17 cellular contexts compared by ENCODE assay signal in the genomic region with DNA sequence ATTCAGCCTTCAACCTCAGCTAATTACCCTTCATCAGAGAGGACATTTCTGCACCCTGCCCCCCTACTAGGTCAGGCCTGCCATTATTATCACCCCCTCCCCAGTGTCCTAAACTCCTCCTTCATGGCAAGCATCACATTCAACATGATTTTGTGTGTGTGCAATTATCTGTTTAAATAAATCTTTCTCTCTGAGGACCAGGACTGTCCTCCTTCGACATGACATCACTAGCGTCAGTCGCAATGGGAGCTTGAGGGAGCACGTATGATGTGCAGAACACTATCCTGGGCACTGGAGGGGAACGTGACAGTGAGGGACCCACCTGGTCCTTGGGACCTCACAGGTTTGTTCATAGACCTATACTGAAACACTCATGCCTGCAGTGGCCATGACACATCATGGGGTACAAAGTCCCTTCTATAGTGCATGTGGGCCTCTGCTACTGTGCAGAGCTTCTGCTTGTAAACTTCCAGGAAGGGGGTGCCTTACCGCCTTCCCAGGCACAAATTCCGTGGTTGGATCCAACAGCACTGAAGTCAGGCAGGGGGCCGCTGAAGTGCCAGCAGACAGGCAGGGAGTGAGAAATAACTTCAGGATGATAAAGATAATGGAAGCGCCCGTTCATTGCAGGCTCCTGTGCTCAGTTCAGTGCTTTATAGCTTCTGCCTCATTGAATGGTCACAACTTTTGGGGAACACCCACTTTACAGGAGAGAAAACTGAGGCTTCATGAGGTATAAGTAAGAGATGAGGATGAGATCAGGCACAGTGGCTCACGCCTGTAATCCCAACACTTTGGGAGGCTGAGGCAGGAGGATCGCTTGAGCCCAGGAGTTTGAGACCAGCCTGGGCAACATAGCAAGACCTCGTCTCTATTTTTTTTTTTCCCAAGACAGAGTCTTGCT. TPM values are rescaled to one million over a fixed set of nuclear protein-coding genes. Genes with fewer than 3 reads are reported as not detected.
DNase-seq lines count a peak whose midpoint lies in the region; ATAC-seq, FAIRE-seq and TF ChIP-seq lines count a peak whose summit lies in the region.
"Had no signal": no experiment of that assay in that cellular context is flagged by ENCODE, and none has a peak within 500 bp of the region (broad histone marks: within the 10 kb centered on the region; RNA-seq: fewer than 3 reads in every experiment).

No MANE protein-coding gene starts in this region.

- no peaks in the 10 kb centered on the region for H4K20me1 ChIP-seq in Karpas-422 (ENCODE audit: insufficient read depth, low read depth, low read length)

- H3K4me2 ChIP-seq in A549 (peak overlapping the region; percentile 99), Karpas-422 (ENCODE audit: low read depth, low read length, poor library complexity, severe bottlenecking) (no peak overlapping the region)

- H3K27me3 Mint-ChIP-seq in activated T-helper 17 cell treated with anti-CD3 and anti-CD28 coated beads, Interleukin-2, amount 50 U/mL, for 72 hours, result no peaks in the 10 kb centered on the region
- peaks cover 4% of the 10 kb centered on the region for H3K27me3 Mint-ChIP-seq in nephron (ENCODE audit: low read depth)

- ATAC-seq in A549, result no peak
- no peak for ATAC-seq in activated T-helper 17 cell treated with anti-CD3 and anti-CD28 coated beads, Interleukin-2, amount 50 U/mL, for 72 hours (replicated peaks)
- ATAC-seq: stimulated activated naive CD8-positive, alpha-beta T cell treated with anti-CD3 and anti-CD28 coated beads, Interleukin-15, amount 100 ng/mL, for 72 hours had no signal

- peak overlapping the region; percentile 92 to 100 for H3K27ac ChIP-seq in A549
- no peak overlapping the region for H3K27ac ChIP-seq in Karpas-422 (ENCODE audit: low read length)

- no peak for TF ChIP-seq EP300 in A549 (IDR thresholded peaks at IDR 0.05)

- peak overlapping the region; percentile 8 for H3K4me3 Mint-ChIP-seq in activated T-helper 17 cell treated with anti-CD3 and anti-CD28 coated beads, Interleukin-2, amount 50 U/mL, for 72 hours
- peak overlapping the region in 1 of 3 experiments; percentile 0 for H3K4me3 Mint-ChIP-seq in nephron
- H3K4me3 Mint-ChIP-seq: stimulated activated naive CD8-positive, alpha-beta T cell treated with anti-CD3 and anti-CD28 coated beads, Interleukin-15, amount 100 ng/mL, for 72 hours had no signal

- no peak overlapping the region for H2AFZ ChIP-seq in Karpas-422 (ENCODE audit: low read length)

- FAIRE-seq in A549 (lab: Jason Lieb, UNC) (no peak), D721Med (lab: Jason Lieb, UNC) (no peak)
- FAIRE-seq: bronchial epithelial cell had no signal

- no peaks in the 10 kb centered on the region for H3K9me2 ChIP-seq in Karpas-422 (replicated peaks; ENCODE audit: insufficient read depth, low read length)

- TF ChIP-seq POLR2A in A549 (IDR thresholded peaks at IDR 0.05; ENCODE audit: low read length), result no peak

- H3K9me3 ChIP-seq in A549, result no peaks in the 10 kb centered on the region
- no peaks in the 10 kb centered on the region for H3K9me3 ChIP-seq in Karpas-422 (ENCODE audit: low read length)

- CTCF ChIA-PET in A549 (lab: Yijun Ruan, JAX), result interaction anchor here (0.9 to 32.4 kb wide), 10 partner anchors 8 to 159 kb away, joined by 3 to 821 read pairs (median 4); partner anchors contain the start of gene TOR2A

- no peaks in the 10 kb centered on the region for H3K79me2 ChIP-seq in Karpas-422 (ENCODE audit: low read length)

- no peak for TF ChIP-seq CTCF in A549 (IDR thresholded peaks at IDR 0.05)
- no peak for TF ChIP-seq CTCF in nephron (IDR thresholded peaks at IDR 0.05; ENCODE audit: unreplicated experiment in 3 of 3)
- no peak for TF ChIP-seq CTCF in D721Med (IDR thresholded peaks at IDR 0.05; ENCODE audit: insufficient read depth, missing control alignments)

- H3K4me1 ChIP-seq in A549 (peaks cover 94% of the 10 kb centered on the region), Karpas-422 (ENCODE audit: low read length) (peaks cover 8% of the 10 kb centered on the region)

- POLR2A ChIA-PET in A549 (lab: Yijun Ruan, JAX), result interaction anchor here (1.2 to 3.2 kb wide), 3 partner anchors 14 to 125 kb away, joined by 3 to 19 read pairs (median 4); partner anchors contain the start of gene LRSAM1

- H3K4me3 ChIP-seq in A549, result no peak overlapping the region
- H3K4me3 ChIP-seq in Karpas-422 (ENCODE audit: low read length), result no peak overlapping the region
- H3K4me3 ChIP-seq: smooth muscle cell had no signal

- H3K27ac Mint-ChIP-seq in activated T-helper 17 cell treated with anti-CD3 and anti-CD28 coated beads, Interleukin-2, amount 50 U/mL, for 72 hours, result peak overlapping the region; percentile 17
- peak overlapping the region; percentile 23 to 59 (median 46) for H3K27ac Mint-ChIP-seq in nephron

- peaks cover 30% of the 10 kb centered on the region for H3K4me1 Mint-ChIP-seq in activated T-helper 17 cell treated with anti-CD3 and anti-CD28 coated beads, Interleukin-2, amount 50 U/mL, for 72 hours
- H3K4me1 Mint-ChIP-seq in nephron, result peaks cover 34% of the 10 kb centered on the region

- DNase-seq in A549 (ENCODE audit: low read depth in 1 of 2, low spot score in 1 of 2), result peak in 1 of 2 experiments; percentile 53
- peak; percentile 85 for DNase-seq in DMS53 (lab: John Stamatoyannopoulos, UW)
- DNase-seq in Karpas-422, result no peak
- DNase-seq in MV-4-11 (lab: John Stamatoyannopoulos, UW), result no peak
- no peak for DNase-seq in D721Med (ENCODE audit: insufficient read length, low spot score)
- no peak for DNase-seq in amniotic stem cell (lab: John Stamatoyannopoulos, UW)
- DNase-seq: activated gamma-delta T cell treated with Interleukin-2 at 50 U/mL for 16 hours; NCI-H1930; NCI-H526 treated with DMSO at 0.1 percent for 48 hours; nucleus accumbens; SHP77 treated with DMSO at 0.1 percent for 48 hours; stimulated activated naive CD8-positive, alpha-beta T cell treated with anti-CD3 and anti-CD28 coated beads, Interleukin-15, amount 100 ng/mL, for 72 hours; T1000 had no signal

- peaks cover 6% of the 10 kb centered on the region for H3K36me3 Mint-ChIP-seq in activated T-helper 17 cell treated with anti-CD3 and anti-CD28 coated beads, Interleukin-2, amount 50 U/mL, for 72 hours (ENCODE audit: low read depth)
- no peaks in the 10 kb centered on the region for H3K36me3 Mint-ChIP-seq in nephron (ENCODE audit: low read depth)

- no peak for TF ChIP-seq RAD21 in A549 (conservative IDR thresholded peaks at IDR 0.05 in 1 of 2, IDR thresholded peaks at IDR 0.05 in 1 of 2)

- no peaks in the 10 kb centered on the region for H3K27me3 ChIP-seq in Karpas-422 (ENCODE audit: low read length)

- no peaks in the 10 kb centered on the region for H3K36me3 ChIP-seq in Karpas-422 (ENCODE audit: insufficient read depth, low read length)

- WGBS in A549 (ENCODE audit: missing lambda C conversion rate), result 79% methylated on average over 13 of the region's 13 CpGs

- H3K9ac ChIP-seq in Karpas-422 (ENCODE audit: low read length), result no peak overlapping the region

- no peaks in the 10 kb centered on the region for H3K9me3 Mint-ChIP-seq in activated T-helper 17 cell treated with anti-CD3 and anti-CD28 coated beads, Interleukin-2, amount 50 U/mL, for 72 hours
- H3K9me3 Mint-ChIP-seq in nephron, result no peaks in the 10 kb centered on the region
- H3K9me3 Mint-ChIP-seq: stimulated activated naive CD8-positive, alpha-beta T cell treated with anti-CD3 and anti-CD28 coated beads, Interleukin-15, amount 100 ng/mL, for 72 hours had no signal

TF ChIP-seq in A549, 52 proteins besides CTCF, POLR2A, EP300 and RAD21:
- no peak for TF ChIP-seq PBX3 (IDR thresholded peaks at IDR 0.05)
- no peak for TF ChIP-seq FOSL2 (IDR thresholded peaks at IDR 0.05)
- TF ChIP-seq FOSL2 (CRISPR knock-in tag; IDR thresholded peaks at IDR 0.05), result peak; percentile 45; the same call in 1 of the 2 replicates
- TF ChIP-seq, protein P1, sequence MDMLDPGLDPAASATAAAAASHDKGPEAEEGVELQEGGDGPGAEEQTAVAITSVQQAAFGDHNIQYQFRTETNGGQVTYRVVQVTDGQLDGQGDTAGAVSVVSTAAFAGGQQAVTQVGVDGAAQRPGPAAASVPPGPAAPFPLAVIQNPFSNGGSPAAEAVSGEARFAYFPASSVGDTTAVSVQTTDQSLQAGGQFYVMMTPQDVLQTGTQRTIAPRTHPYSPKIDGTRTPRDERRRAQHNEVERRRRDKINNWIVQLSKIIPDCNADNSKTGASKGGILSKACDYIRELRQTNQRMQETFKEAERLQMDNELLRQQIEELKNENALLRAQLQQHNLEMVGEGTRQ (IDR thresholded peaks at IDR 0.05), result no peak
- TF ChIP-seq KDM1A (IDR thresholded peaks at IDR 0.05; ENCODE audit: low read depth), result 0 out of 2 replicates have a peak, but pooled peaks have one; percentile 34
- TF ChIP-seq BCL3 (IDR thresholded peaks at IDR 0.05), result no peak

RNA-seq across cellular contexts. Expression of gene STXBP1, which starts 36.0 kb away (rescaled TPM):
- 13.3 and 20.4 TPM in 2 replicates for polyA plus RNA-seq in A549 (2011; rRNA removed)
- polyA plus RNA-seq in A549 (2012; cell fraction: cytosol; rRNA removed), result 12.7 and 14.5 TPM in 2 replicates
- polyA plus RNA-seq in A549 (2012; cell fraction: nucleus; rRNA removed), result 16.5 and 22.0 TPM in 2 replicates
- 16.1 to 22.6 TPM (median 19.8 TPM) in 3 replicates for polyA plus RNA-seq in A549 (2017; fragmentation: RNase III; extraction: RNeasy Plus Mini Kit Qiagen cat#74134 plus additional on column Dnase treatment)
- polyA minus RNA-seq in A549 (2011; rRNA and poly(A)+ RNA removed), result 22.3 and 22.9 TPM in 2 replicates
- 10 to 100 TPM; 14.7 to 17.1 TPM for total RNA-seq in activated T-helper 17 cell treated with anti-CD3 and anti-CD28 coated beads, Interleukin-2, amount 50 U/mL, for 72 hours
- 3.1 and 3.6 TPM in 2 replicates for total RNA-seq in Karpas-422 (2014; rRNA removed; shearing (Covaris generic); ENCODE audit: low replicate concordance)
